ENCODE assay signal across 8 cellular contexts in genomic region chr1:167220537-167221125, GRCh38. TPM values are rescaled to one million over a fixed set of nuclear protein-coding genes. Genes with fewer than 3 reads are reported as not detected.
A peak's percentile ranks its signal among the peaks of the same experiment; 100 is the strongest.
DNase-seq lines count a peak whose midpoint lies in the region; ATAC-seq and TF ChIP-seq lines count a peak whose summit lies in the region.

POU2F1 (plus strand) TSS chr1:167220886; CDS start chr1:167220898, 12 bp downstream.

- H3K36me3 ChIP-seq in uterus = no peaks in the 10 kb centered on the region

- H3K27me3 ChIP-seq in right cardiac atrium (ENCODE audit: control insufficient read depth, insufficient read depth) = no peaks in the 10 kb centered on the region
- no peaks in the 10 kb centered on the region for H3K27me3 ChIP-seq in uterus

- peak; percentile 76 to 88 (median 82) for TF ChIP-seq CTCF in uterus (IDR thresholded peaks at IDR 0.05)

- intact Hi-C loops in T-helper 2 cell treated with Interferon-gamma antibody and Interleukin-4, amounts not matched to agents 100 ng/mL and 5 ng/mL, for 36 hours (cut with micrococcal nuclease) = loop anchor here (1.0 to 10.0 kb wide), 12 partner anchors 44 to 1590 kb away; partner anchors contain the start of genes ALDH9A1, CREG1, ILDR2 and MGST3
- intact Hi-C loops in right cardiac atrium (cut with DNase I) (no loop called here), uterus (cut with DNase I; ENCODE audit: low total_unique reads) (no loop called here)

- H3K27ac ChIP-seq in right cardiac atrium (ENCODE audit: low read length) (peak within 1 kb of the TSS; percentile 87), uterus (peak within 1 kb of the TSS; percentile 93 to 99)

- DNase-seq in NCI-H187 (lab: John Stamatoyannopoulos, UW) (peak; percentile 100), anterior cingulate cortex (lab: John Stamatoyannopoulos, UW) (peak; percentile 84 to 99 (median 97)), right cardiac atrium (peak; percentile 99 to 100 (median 100)), pulmonary artery endothelial cell (ENCODE audit: low read depth, low spot score) (peak; percentile 88), uterus (peak; percentile 99 to 100)

- TF ChIP-seq POLR2A in uterus (IDR thresholded peaks at IDR 0.05) = peak; percentile 55 to 79

- ATAC-seq in GM18499 (IDR thresholded peaks at IDR 0.05; ENCODE audit: insufficient read depth, unreplicated experiment) = peak; percentile 31
- peak; percentile 54 for ATAC-seq in HG02943 (IDR thresholded peaks at IDR 0.05; ENCODE audit: low read depth, unreplicated experiment)
- ATAC-seq in right cardiac atrium = peak; percentile 96

- H3K9me3 ChIP-seq in right cardiac atrium (ENCODE audit: control insufficient read depth, low read length) (no peaks in the 10 kb centered on the region), uterus (no peaks in the 10 kb centered on the region)

- H3K4me3 ChIP-seq in right cardiac atrium (ENCODE audit: low read length) = peak within 1 kb of the TSS; percentile 100
- H3K4me3 ChIP-seq in uterus = peak within 1 kb of the TSS; percentile 95 to 97

- no peaks in the 10 kb centered on the region for H3K4me1 ChIP-seq in right cardiac atrium (ENCODE audit: control insufficient read depth, insufficient read depth, low read length)
- H3K4me1 ChIP-seq in uterus = peaks cover 0 to 3% of the 10 kb centered on the region in 2 donors

- WGBS in right cardiac atrium = under 1% methylated on average over 53 of the region's 53 CpGs

RNA-seq across cellular contexts. Expression of gene POU2F1, which starts in this region (rescaled TPM):
- 13.3 and 18.0 TPM in 2 replicates for total RNA-seq in T-helper 2 cell treated with Interferon-gamma antibody and Interleukin-4, amounts not matched to agents 100 ng/mL and 5 ng/mL, for 36 hours
- 10 to 100 TPM in 2 of 4 donors, 1 to 10 TPM in 2; 8.9 to 12.5 (median 9.8) TPM for total RNA-seq in right cardiac atrium
- polyA plus RNA-seq in right cardiac atrium = 3.2 TPM
- total RNA-seq in pulmonary artery endothelial cell = 4.0 and 5.8 TPM in 2 replicates
- 10 to 100 TPM in 3 of 4 donors, 1 to 10 TPM in 1; 9.7 to 50.8 (median 32.2) TPM for total RNA-seq in uterus

Comparison
In these comparisons a context has a peak if more than half of its experiments do, and no peak if none do; other contexts are left out.
1. Peak in every context shown above with its lines: DNase-seq, ATAC-seq, H3K4me3 ChIP-seq and H3K27ac ChIP-seq.
2. ATAC-seq: peak in every context shown above with its lines; median percentile 96 in right cardiac atrium; 54 in HG02943; 31 in GM18499.